ENCODE assay signal across 15 cellular contexts in genomic region chr1:55038974-55039341, GRCh38. TPM values are rescaled to one million over a fixed set of nuclear protein-coding genes. Genes with fewer than 3 reads are reported as not detected.
DNase-seq lines count a peak whose midpoint lies in the region; ATAC-seq, FAIRE-seq and TF ChIP-seq lines count a peak whose summit lies in the region.
"Had no signal": no experiment of that assay in that cellular context is flagged by ENCODE, and none has a peak within 500 bp of the region (broad histone marks: within the 10 kb centered on the region; RNA-seq: fewer than 3 reads in every experiment).

No MANE protein-coding gene starts in this region.

- no peak overlapping the region for H3K18ac ChIP-seq in H9 (ENCODE audit: insufficient read length, low read depth, low read length)

- no peak overlapping the region for H3K4ac ChIP-seq in H9 (ENCODE audit: low read depth, low read length)

- H3K27me3 Mint-ChIP-seq in H9 (ENCODE audit: low read depth) (peaks cover 49% of the 10 kb centered on the region), brain (peaks cover 64% of the 10 kb centered on the region), progenitor cell of endocrine pancreas (peaks cover 59% of the 10 kb centered on the region)

- WGBS in H9 (ENCODE audit: extremely low coverage, insufficient read length, low lambda C conversion rate) = no CpG with 5 or more reads among the region's 9 CpGs

- H3K23ac ChIP-seq in H9 (ENCODE audit: insufficient read length, low read depth, low read length) = no peak overlapping the region

- H3K4me1 ChIP-seq in H9 (ENCODE audit: insufficient read depth, low read length) (peaks cover 9% of the 10 kb centered on the region; the same call in 1 of the 2 replicates), iPS-20b (ENCODE audit: insufficient read depth, low read length) (peaks cover 7% of the 10 kb centered on the region), kidney (ENCODE audit: control insufficient read depth in 1 of 2, insufficient read depth in 1 of 2, low read depth in 1 of 2, low read length in 2 of 2) (peaks cover 0 to 4% of the 10 kb centered on the region in 2 donors)

- H3K27ac Mint-ChIP-seq in H9 (no peak overlapping the region), brain (peak overlapping the region in 2 of 5 experiments; percentile 16 to 49), progenitor cell of endocrine pancreas (peak overlapping the region; percentile 35)

- H2BK20ac ChIP-seq in H9 (ENCODE audit: low read depth, low read length, poor library complexity, severe bottlenecking) = no peak overlapping the region

- peaks cover 41 to 53% of the 10 kb centered on the region in 2 experiments for H3K4me1 Mint-ChIP-seq in H9
- H3K4me1 Mint-ChIP-seq in brain = peaks cover 23% of the 10 kb centered on the region
- peaks cover 19% of the 10 kb centered on the region for H3K4me1 Mint-ChIP-seq in progenitor cell of endocrine pancreas (ENCODE audit: low read depth)

- H3T11ph ChIP-seq in H9 (ENCODE audit: low read length) = no peak overlapping the region

- H3K9ac ChIP-seq in H9 (ENCODE audit: extremely low read depth, insufficient read length, low read length) (no peak overlapping the region), iPS-20b (ENCODE audit: low read depth, low read length) (no peak overlapping the region; the same call in 1 of the 2 replicates), kidney (ENCODE audit: low read length in 2 of 2) (no peak overlapping the region)

- ATAC-seq in HG03432 (IDR thresholded peaks at IDR 0.05; ENCODE audit: unreplicated experiment) = no peak

- H3K14ac ChIP-seq in H9 (ENCODE audit: insufficient read depth, low read length) = no peak overlapping the region; the same call in 1 of the 2 replicates

- H3K4me2 ChIP-seq in H9 (ENCODE audit: insufficient read depth, insufficient read length, low read length) = peak overlapping the region; percentile 46

- no peak overlapping the region for H2AK5ac ChIP-seq in H9 (ENCODE audit: insufficient read length, low read length)

- no peak overlapping the region for H4K5ac ChIP-seq in H9 (ENCODE audit: insufficient read length, low read depth, low read length)

- H3K27ac ChIP-seq in H9 (ENCODE audit: insufficient read length, low read depth, low read length) = no peak overlapping the region
- H3K27ac ChIP-seq in iPS-20b (ENCODE audit: low read length) = no peak overlapping the region
- no peak overlapping the region for H3K27ac ChIP-seq in kidney (ENCODE audit: low read depth in 2 of 2, low read length in 2 of 2)

- H3K36me3 ChIP-seq in iPS-20b (ENCODE audit: insufficient read depth, low read depth, low read length) (no peaks in the 10 kb centered on the region), kidney (ENCODE audit: control insufficient read depth in 1 of 2, insufficient read depth in 2 of 2, low read length in 2 of 2) (no peaks in the 10 kb centered on the region)

- no peaks in the 10 kb centered on the region; a peak in 2 of 5 replicates for H3K9me3 Mint-ChIP-seq in H9
- H3K9me3 Mint-ChIP-seq in brain = peaks cover 0 to 6% (median 0%) of the 10 kb centered on the region in 5 experiments
- H3K9me3 Mint-ChIP-seq in progenitor cell of endocrine pancreas (ENCODE audit: low read depth) = no peaks in the 10 kb centered on the region

- H3K56ac ChIP-seq in H9 (ENCODE audit: insufficient read length, low read depth, low read length) = no peak overlapping the region

- H2BK5ac ChIP-seq in H9 (ENCODE audit: insufficient read length, low read length) = no peak overlapping the region

- TF ChIP-seq CTCF in H9 (conservative IDR thresholded peaks at IDR 0.05) (no peak), brain (conservative IDR thresholded peaks at IDR 0.05) (no peak), progenitor cell of endocrine pancreas (IDR thresholded peaks at IDR 0.05; ENCODE audit: unreplicated experiment) (no peak), kidney (IDR thresholded peaks at IDR 0.05; ENCODE audit: borderline replicate concordance, extremely low read depth, insufficient read depth) (no peak)

- peaks cover 18% of the 10 kb centered on the region; the same call in 1 of the 2 replicates for H3K79me2 ChIP-seq in H9 (ENCODE audit: insufficient read depth, low read length)

- H3K4me3 ChIP-seq in iPS-20b (ENCODE audit: low read length) (peak overlapping the region; percentile 71; the same call in 1 of the 2 replicates), kidney (ENCODE audit: low read length in 2 of 2) (no peak overlapping the region)

- peaks cover 21% of the 10 kb centered on the region for H3K23me2 ChIP-seq in H9 (ENCODE audit: insufficient read length, low read depth, low read length, poor library complexity, severe bottlenecking)

- intact Hi-C loops in kidney (cut with DNase I) = no loop called here

- no peaks in the 10 kb centered on the region for H4K20me1 ChIP-seq in H9 (ENCODE audit: control insufficient read depth, insufficient read depth, insufficient read length)

- no peak overlapping the region for H4K91ac ChIP-seq in H9 (ENCODE audit: insufficient read length, low read depth, low read length)

- FAIRE-seq in kidney (lab: Jason Lieb, UNC) = no peak

- no peak overlapping the region for H2BK12ac ChIP-seq in H9 (ENCODE audit: insufficient read length, low read depth, low read length)

- no peak overlapping the region for H4K8ac ChIP-seq in H9 (replicated peaks; ENCODE audit: insufficient read length, low read depth, low read length)

- H3K4me3 Mint-ChIP-seq in H9 = peak overlapping the region; percentile 82 to 93
- peak overlapping the region in 4 of 5 experiments; percentile 60 to 88 (median 78) for H3K4me3 Mint-ChIP-seq in brain
- H3K4me3 Mint-ChIP-seq in progenitor cell of endocrine pancreas (ENCODE audit: low read depth) = peak overlapping the region; percentile 83

- no peak overlapping the region for H2AFZ ChIP-seq in H9 (ENCODE audit: low read length)

- H2BK15ac ChIP-seq in H9 (ENCODE audit: low read depth, low read length) = no peak overlapping the region

- H3K36me3 Mint-ChIP-seq in H9 (ENCODE audit: insufficient read depth in 1 of 3, low read depth in 3 of 3) (peaks cover 6 to 17% (median 7%) of the 10 kb centered on the region in 3 experiments; a peak in 6 of 7 replicates), brain (no peaks in the 10 kb centered on the region), progenitor cell of endocrine pancreas (ENCODE audit: insufficient read depth) (peaks cover 5% of the 10 kb centered on the region)

- H2BK120ac ChIP-seq in H9 (ENCODE audit: low read depth, low read length, poor library complexity, severe bottlenecking) = no peak overlapping the region

- H3K27me3 ChIP-seq in H9 (ENCODE audit: insufficient read depth, low read length) (peaks cover 11% of the 10 kb centered on the region; the same call in 1 of the 2 replicates), iPS-20b (ENCODE audit: insufficient read depth, low read length) (peaks cover 50% of the 10 kb centered on the region)

- H3K9me3 ChIP-seq in H9 (ENCODE audit: control insufficient read depth, low read depth, low read length) = no peaks in the 10 kb centered on the region
- H3K9me3 ChIP-seq in iPS-20b (ENCODE audit: insufficient read depth, low read depth, low read length) = no peaks in the 10 kb centered on the region
- H3K9me3 ChIP-seq in kidney (ENCODE audit: control insufficient read depth in 1 of 2, low read length in 2 of 2) = no peaks in the 10 kb centered on the region

- H3K79me1 ChIP-seq in H9 (ENCODE audit: insufficient read depth, low read depth, low read length, poor library complexity, severe bottlenecking) = no peaks in the 10 kb centered on the region

- DNase-seq in H9 (no peak), progenitor cell of endocrine pancreas (ENCODE audit: low spot score, unreplicated experiment) (no peak), NCI-H2196 (lab: John Stamatoyannopoulos, UW; ENCODE audit: unreplicated experiment) (no peak), kidney (no peak), NCI-H69 (lab: John Stamatoyannopoulos, UW) (no peak)
- DNase-seq: activated naive CD4-positive, alpha-beta T cell; DMS79; NCI-H2107; stimulated activated CD4-positive, alpha-beta T cell treated with anti-CD3 and anti-CD28 coated beads, Interleukin-15, amount 100 ng/mL, for 24 hours had no signal

RNA-seq across cellular contexts. Expression of gene PCSK9, which starts 0.4 kb away (rescaled TPM):
- total RNA-seq in H9 (2021) (72.2 and 75.1 TPM in 2 replicates), progenitor cell of endocrine pancreas (18.7 and 19.5 TPM in 2 replicates), kidney (0.28 TPM)
- polyA plus RNA-seq in brain (ENCODE audit: insufficient read depth, low read depth, low replicate concordance) (not detected), kidney (ENCODE audit: insufficient read depth, low read depth, low replicate concordance) (0.13 TPM)

RNA-seq across cellular contexts. Expression of gene BSND, which starts 40.2 kb away (rescaled TPM):
- total RNA-seq in H9 (2021) (0.17 and 0.35 TPM in 2 replicates), progenitor cell of endocrine pancreas (not detected in 2 replicates), kidney (1.4 TPM)
- polyA plus RNA-seq in brain (ENCODE audit: insufficient read depth, low read depth, low replicate concordance) (0.08 TPM), kidney (ENCODE audit: insufficient read depth, low read depth, low replicate concordance) (22.7 TPM)
- total RNA-seq: SK-MEL-5, temporal lobe had no signal
- polyA plus RNA-seq: BJ had no signal

RNA-seq across cellular contexts. Expression of gene TMEM61, which starts 58.5 kb away (rescaled TPM):
- 0.61 and 1.0 TPM in 2 replicates for total RNA-seq in H9 (2021)
- 11.7 TPM for polyA plus RNA-seq in brain (ENCODE audit: insufficient read depth, low read depth, low replicate concordance)
- 0.53 and 1.3 TPM in 2 replicates for total RNA-seq in progenitor cell of endocrine pancreas
- total RNA-seq in kidney = 7.0 TPM
- polyA plus RNA-seq in kidney (ENCODE audit: insufficient read depth, low read depth, low replicate concordance) = 42.7 TPM
- total RNA-seq: SK-MEL-5, temporal lobe had no signal
- polyA plus RNA-seq: BJ had no signal

Comparison
In these comparisons a context has a peak if more than half of its experiments do, and no peak if none do; other contexts are left out.
1. RNA of gene PCSK9, which starts 0.4 kb away (total RNA-seq): 72.2 to 75.1 TPM in H9 and 18.7 to 19.5 TPM in progenitor cell of endocrine pancreas; 0.28 TPM in kidney (single experiment); every median in the first group is over 10 times any median in the second.
2. Peak in every context shown above with its lines, with median percentiles within 50 percentile points of each other: H3K4me3 Mint-ChIP-seq.